1 cellular context compared by ENCODE assay signal in the genomic region with DNA sequence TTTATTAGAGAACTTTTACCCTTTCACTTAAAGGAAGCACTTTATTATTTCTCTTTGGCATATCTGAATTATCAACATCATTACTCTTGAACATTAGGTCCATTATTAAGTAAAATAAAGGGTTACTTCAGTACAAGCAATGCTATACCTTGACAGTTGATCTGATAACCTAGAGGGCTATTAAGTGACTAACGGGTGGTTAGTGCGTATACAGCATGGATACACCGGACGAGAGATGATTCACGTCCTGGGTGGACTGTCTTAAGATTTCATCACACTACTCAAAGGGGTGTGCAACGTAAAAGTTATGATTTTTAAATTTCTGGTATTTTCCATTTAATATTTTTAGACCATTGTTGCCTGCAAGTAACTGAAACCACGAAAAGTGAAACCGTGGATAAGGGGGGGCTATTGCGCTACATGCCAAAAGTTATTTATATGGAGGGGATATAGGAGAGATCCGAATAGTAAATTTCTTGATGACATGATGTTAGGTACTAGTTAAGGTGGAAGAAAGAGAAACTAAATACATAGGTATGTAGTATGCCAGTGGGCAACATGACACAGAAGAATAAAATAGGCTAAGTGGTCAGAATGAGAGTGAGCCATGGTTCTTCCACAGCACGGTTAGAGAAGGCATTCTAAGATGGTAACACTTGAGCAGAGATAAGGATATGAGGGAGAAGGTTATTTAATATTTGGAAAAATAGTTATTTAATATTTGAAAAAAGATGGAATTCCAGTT.
A peak's percentile ranks its signal among the peaks of the same experiment; 100 is the strongest.
TF ChIP-seq lines count a peak whose summit lies in the region.

No MANE protein-coding gene starts in this region.

TF ChIP-seq in HCT116, 20 proteins besides CTCF, POLR2A, EP300 and RAD21:
- TF ChIP-seq ZFX (IDR thresholded peaks at IDR 0.05): no peak
- TF ChIP-seq EZH2phosphoT487 (IDR thresholded peaks at IDR 0.05; ENCODE audit: borderline replicate concordance): no peak
- TF ChIP-seq, protein P1, sequence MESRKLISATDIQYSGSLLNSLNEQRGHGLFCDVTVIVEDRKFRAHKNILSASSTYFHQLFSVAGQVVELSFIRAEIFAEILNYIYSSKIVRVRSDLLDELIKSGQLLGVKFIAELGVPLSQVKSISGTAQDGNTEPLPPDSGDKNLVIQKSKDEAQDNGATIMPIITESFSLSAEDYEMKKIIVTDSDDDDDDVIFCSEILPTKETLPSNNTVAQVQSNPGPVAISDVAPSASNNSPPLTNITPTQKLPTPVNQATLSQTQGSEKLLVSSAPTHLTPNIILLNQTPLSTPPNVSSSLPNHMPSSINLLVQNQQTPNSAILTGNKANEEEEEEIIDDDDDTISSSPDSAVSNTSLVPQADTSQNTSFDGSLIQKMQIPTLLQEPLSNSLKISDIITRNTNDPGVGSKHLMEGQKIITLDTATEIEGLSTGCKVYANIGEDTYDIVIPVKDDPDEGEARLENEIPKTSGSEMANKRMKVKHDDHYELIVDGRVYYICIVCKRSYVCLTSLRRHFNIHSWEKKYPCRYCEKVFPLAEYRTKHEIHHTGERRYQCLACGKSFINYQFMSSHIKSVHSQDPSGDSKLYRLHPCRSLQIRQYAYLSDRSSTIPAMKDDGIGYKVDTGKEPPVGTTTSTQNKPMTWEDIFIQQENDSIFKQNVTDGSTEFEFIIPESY (IDR thresholded peaks at IDR 0.05; ENCODE audit: extremely low read depth, insufficient replicate concordance, low read length): no peak
- peak; percentile 60; the same call in 1 of the 2 replicates for TF ChIP-seq CEBPB (IDR thresholded peaks at IDR 0.05; ENCODE audit: low read depth)
- TF ChIP-seq, protein P2, sequence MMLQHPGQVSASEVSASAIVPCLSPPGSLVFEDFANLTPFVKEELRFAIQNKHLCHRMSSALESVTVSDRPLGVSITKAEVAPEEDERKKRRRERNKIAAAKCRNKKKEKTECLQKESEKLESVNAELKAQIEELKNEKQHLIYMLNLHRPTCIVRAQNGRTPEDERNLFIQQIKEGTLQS (IDR thresholded peaks at IDR 0.05): no peak
- no peak for TF ChIP-seq ZNF274 (IDR thresholded peaks at IDR 0.05; ENCODE audit: low read depth, low read length)
- TF ChIP-seq SRF (IDR thresholded peaks at IDR 0.05; ENCODE audit: low read depth): no peak
- no peak for TF ChIP-seq EGR1 (IDR thresholded peaks at IDR 0.05; ENCODE audit: low read depth)
